ENCODE assay signal across 28 cellular contexts in the genomic region with DNA sequence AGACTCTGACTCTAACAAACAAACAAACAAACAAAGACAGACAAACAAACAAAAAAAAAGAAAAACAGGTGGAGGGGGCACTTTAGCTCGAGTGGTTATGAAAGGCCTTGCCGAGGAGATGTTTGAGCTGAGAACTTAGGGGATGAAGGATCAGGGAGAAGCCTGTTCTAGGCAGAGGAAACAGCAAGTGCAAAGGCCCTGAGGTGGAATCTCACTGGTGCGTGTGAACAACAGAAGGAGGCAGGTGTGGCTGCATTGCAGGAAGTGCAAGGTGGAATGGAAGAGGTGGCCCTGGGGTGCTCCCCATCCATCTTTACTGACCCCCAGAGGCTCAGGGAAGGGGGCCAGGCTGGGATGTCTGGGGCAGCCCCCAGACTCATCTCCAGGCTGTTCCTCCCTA. TPM values are rescaled to one million over a fixed set of nuclear protein-coding genes. Genes with fewer than 3 reads are reported as not detected.
DNase-seq lines count a peak whose midpoint lies in the region; ATAC-seq, FAIRE-seq and TF ChIP-seq lines count a peak whose summit lies in the region.
"Had no signal": no experiment of that assay in that cellular context is flagged by ENCODE, and none has a peak within 500 bp of the region (broad histone marks: within the 10 kb centered on the region; RNA-seq: fewer than 3 reads in every experiment).

No MANE protein-coding gene starts in this region.

- H4K5ac ChIP-seq in mesendoderm (ENCODE audit: low read length): no peak overlapping the region

- no peak for TF ChIP-seq RAD21 in A549 (conservative IDR thresholded peaks at IDR 0.05 in 1 of 2, IDR thresholded peaks at IDR 0.05 in 1 of 2)

- no peaks in the 10 kb centered on the region for H3K36me3 Mint-ChIP-seq in T-helper 2 cell treated with Interferon-gamma antibody and Interleukin-4, amounts not matched to agents 5 μg/mL and 100 μg/mL, for 36 hours (ENCODE audit: low read depth)
- peaks cover 8% of the 10 kb centered on the region for H3K36me3 Mint-ChIP-seq in effector memory CD8-positive, alpha-beta T cell (ENCODE audit: insufficient read depth)
- H3K36me3 Mint-ChIP-seq: brain had no signal

- no peak for TF ChIP-seq EP300 in A549 (IDR thresholded peaks at IDR 0.05)

- no peak overlapping the region for H3K27ac ChIP-seq in A549
- H3K27ac ChIP-seq in HEK293 (ENCODE audit: extremely low read depth, low read depth, low read length): no peak overlapping the region
- H3K27ac ChIP-seq in mesendoderm (ENCODE audit: low read depth, low read length): no peak overlapping the region
- H3K27ac ChIP-seq: esophagus muscularis mucosa, left lung had no signal

- POLR2A ChIA-PET in A549 (lab: Yijun Ruan, JAX) (interaction anchor here (1.0 kb wide), 1 partner anchor 132 kb away, joined by 3 read pairs; the partner anchor contains the start of gene AKAP8L), HEK293 (lab: Yijun Ruan, JAX) (interaction anchor here (1.5 to 1.9 kb wide), 2 partner anchors 117 to 129 kb away, joined by 4 to 5 read pairs; no protein-coding TSS in a partner anchor)

- CTCF ChIA-PET in A549 (lab: Yijun Ruan, JAX): interaction anchor here (0.6 to 2.1 kb wide), 4 partner anchors 73 to 165 kb away, joined by 3 to 15 read pairs (median 3); partner anchors contain the start of gene AKAP8L
- CTCF ChIA-PET in HEK293 (lab: Yijun Ruan, JAX): interaction anchor here (0.6 to 3.7 kb wide), 5 partner anchors 96 to 1165 kb away, joined by 3 to 14 read pairs (median 3); partner anchors contain the start of gene AKAP8L

- no peak overlapping the region for H3K4ac ChIP-seq in mesendoderm (ENCODE audit: low read depth, low read length)

- H3K4me1 ChIP-seq in A549: 0 out of 3 replicates have a peak, but pooled peaks cover 4% of the 10 kb centered on the region
- peaks cover 6% of the 10 kb centered on the region; the same call in 1 of the 2 replicates for H3K4me1 ChIP-seq in HEK293 (ENCODE audit: control insufficient read depth, insufficient read depth, low read length)
- H3K4me1 ChIP-seq in mesendoderm (ENCODE audit: control insufficient read depth, low read depth, low read length): no peaks in the 10 kb centered on the region

- no peak overlapping the region for H3K4me3 ChIP-seq in A549
- H3K4me3 ChIP-seq in HEK293 (ENCODE audit: low read depth, low read length): no peak overlapping the region
- H3K4me3 ChIP-seq in mesendoderm (ENCODE audit: low read length): no peak overlapping the region

- TF ChIP-seq CTCF in A549 (IDR thresholded peaks at IDR 0.05) (no peak), HEK293 (tag by site-specific recombination; IDR thresholded peaks at IDR 0.05) (no peak)

- H3K9ac ChIP-seq in mesendoderm (ENCODE audit: low read length): no peak overlapping the region

- no peak overlapping the region for H2BK120ac ChIP-seq in mesendoderm (ENCODE audit: low read depth, low read length)

- no peaks in the 10 kb centered on the region for H3K27me3 ChIP-seq in mesendoderm (ENCODE audit: insufficient read depth, low read length, poor library complexity)

- peaks cover 3% of the 10 kb centered on the region for H3K27me3 Mint-ChIP-seq in T-helper 2 cell treated with Interferon-gamma antibody and Interleukin-4, amounts not matched to agents 5 μg/mL and 100 μg/mL, for 36 hours (ENCODE audit: low read depth)
- H3K27me3 Mint-ChIP-seq in effector memory CD8-positive, alpha-beta T cell: no peaks in the 10 kb centered on the region
- H3K27me3 Mint-ChIP-seq: activated CD8-positive, alpha-beta T cell treated with anti-CD3 and anti-CD28 coated beads for 36 hours had no signal

- H3K56ac ChIP-seq in mesendoderm (ENCODE audit: low read length): no peak overlapping the region

- ATAC-seq in A549: no peak
- no peak for ATAC-seq in effector memory CD8-positive, alpha-beta T cell (replicated peaks)
- ATAC-seq: activated CD8-positive, alpha-beta T cell treated with anti-CD3 and anti-CD28 coated beads for 36 hours; left lung; right cardiac atrium had no signal

- no peak overlapping the region for H3K18ac ChIP-seq in mesendoderm (ENCODE audit: low read length)

- 40% methylated on average over 3 of the region's 3 CpGs for WGBS in A549 (ENCODE audit: missing lambda C conversion rate)
- WGBS in mesendoderm (ENCODE audit: extremely low coverage, insufficient coverage, low lambda C conversion rate): no CpG with 5 or more reads among the region's 3 CpGs

- no peak for FAIRE-seq in A549 (lab: Jason Lieb, UNC)
- FAIRE-seq: endometrium, GM18507, urothelium cell line had no signal

- no peak overlapping the region for H2BK15ac ChIP-seq in mesendoderm (replicated peaks; ENCODE audit: low read depth)

- no peak overlapping the region for H4K8ac ChIP-seq in mesendoderm (ENCODE audit: low read depth, low read length)

- H3K36me3 ChIP-seq in HEK293 (ENCODE audit: control insufficient read depth in 2 of 2, insufficient read depth in 1 of 2, low read length in 2 of 2) (no peaks in the 10 kb centered on the region), mesendoderm (ENCODE audit: control insufficient read depth, insufficient read depth, low read length) (no peaks in the 10 kb centered on the region)
- H3K36me3 ChIP-seq: esophagus muscularis mucosa, left lung, stomach had no signal

- H3K9me3 ChIP-seq in A549 (no peaks in the 10 kb centered on the region), HEK293 (ENCODE audit: control insufficient read depth, insufficient read depth, low read depth, low read length) (no peaks in the 10 kb centered on the region)
- H3K9me3 ChIP-seq: esophagus muscularis mucosa, left lung, stomach had no signal

- H3K23ac ChIP-seq in mesendoderm (ENCODE audit: low read length): no peak overlapping the region

- no peak overlapping the region for H2AK5ac ChIP-seq in mesendoderm (ENCODE audit: low read length)

- no peak overlapping the region for H2BK5ac ChIP-seq in mesendoderm (ENCODE audit: low read length)

- H3K4me2 ChIP-seq in A549 (peak overlapping the region; percentile 81), mesendoderm (ENCODE audit: low read length) (no peak overlapping the region)

- H3K9me3 Mint-ChIP-seq in T-helper 2 cell treated with Interferon-gamma antibody and Interleukin-4, amounts not matched to agents 5 μg/mL and 100 μg/mL, for 36 hours: no peaks in the 10 kb centered on the region
- H3K9me3 Mint-ChIP-seq in effector memory CD8-positive, alpha-beta T cell: no peaks in the 10 kb centered on the region
- H3K9me3 Mint-ChIP-seq: activated CD8-positive, alpha-beta T cell treated with anti-CD3 and anti-CD28 coated beads for 36 hours had no signal

- DNase-seq in T-helper 2 cell treated with Interferon-gamma antibody and Interleukin-4, amounts not matched to agents 5 μg/mL and 100 μg/mL, for 36 hours (ENCODE audit: low spot score): no peak
- DNase-seq in T-helper 2 cell (no peak), A549 (ENCODE audit: low read depth in 1 of 2, low spot score in 1 of 2) (no peak), NCI-H1417 treated with DMSO at 0.1 percent for 48 hours (lab: John Stamatoyannopoulos, UW) (no peak), mesendoderm (no peak), NCI-H2196 treated with DMSO at 0.1 percent for 48 hours (lab: John Stamatoyannopoulos, UW; ENCODE audit: unreplicated experiment) (no peak)
- no peak for DNase-seq in effector memory CD8-positive, alpha-beta T cell
- DNase-seq: 8988T; activated CD4-positive, CD25-positive, alpha-beta regulatory T cell; activated effector memory CD4-positive, alpha-beta T cell treated with anti-CD3 and anti-CD28 coated beads, Interleukin-2, amount 50 U/mL, for 16 hours; amniotic stem cell; H7; islet precursor cell; left lung; mesenchymal stem cell; MV-4-11; NCI-H82; right cardiac atrium; stimulated activated CD4-positive, alpha-beta T cell treated with anti-CD3 and anti-CD28 coated beads, Interleukin-1b, Interleukin-23, amount 100 ng/mL, for 48 hours; stomach; SW 1271 had no signal

- no peaks in the 10 kb centered on the region for H3K79me1 ChIP-seq in mesendoderm (ENCODE audit: low read length)

- peaks cover 8% of the 10 kb centered on the region for H3K4me1 Mint-ChIP-seq in T-helper 2 cell treated with Interferon-gamma antibody and Interleukin-4, amounts not matched to agents 5 μg/mL and 100 μg/mL, for 36 hours (ENCODE audit: low read depth)
- H3K4me1 Mint-ChIP-seq in effector memory CD8-positive, alpha-beta T cell (ENCODE audit: low read depth in 2 of 2): peaks cover 12 to 15% of the 10 kb centered on the region in 2 donors
- H3K4me1 Mint-ChIP-seq: brain had no signal

- no peaks in the 10 kb centered on the region for H3K79me2 ChIP-seq in mesendoderm (ENCODE audit: control insufficient read depth, insufficient read depth, low read length)

- no peak for TF ChIP-seq POLR2A in A549 (IDR thresholded peaks at IDR 0.05; ENCODE audit: low read length)

- H3K27ac Mint-ChIP-seq in T-helper 2 cell treated with Interferon-gamma antibody and Interleukin-4, amounts not matched to agents 5 μg/mL and 100 μg/mL, for 36 hours: peak overlapping the region; percentile 20
- peak overlapping the region; percentile 71 to 72 for H3K27ac Mint-ChIP-seq in effector memory CD8-positive, alpha-beta T cell
- H3K27ac Mint-ChIP-seq: brain had no signal

- peak overlapping the region; percentile 81 for H3K4me3 Mint-ChIP-seq in T-helper 2 cell treated with Interferon-gamma antibody and Interleukin-4, amounts not matched to agents 5 μg/mL and 100 μg/mL, for 36 hours
- H3K4me3 Mint-ChIP-seq in effector memory CD8-positive, alpha-beta T cell: peak overlapping the region; percentile 85 to 86
- H3K4me3 Mint-ChIP-seq: brain had no signal

TF ChIP-seq in A549, 52 proteins besides CTCF, POLR2A, EP300 and RAD21 (continues in another document):
- TF ChIP-seq CEBPB (IDR thresholded peaks at IDR 0.05): no peak

TF ChIP-seq in HEK293, 187 proteins besides CTCF, POLR2A, EP300 and RAD21:
- TF ChIP-seq ZNF211 (tag by site-specific recombination; IDR thresholded peaks at IDR 0.05; ENCODE audit: low read depth) (no peak), ZNF623 (tag by site-specific recombination; IDR thresholded peaks at IDR 0.05) (peak; percentile 93)

RNA-seq across cellular contexts. Expression of gene CYP4F22, which starts 41.9 kb away (rescaled TPM):
- polyA plus RNA-seq in A549 (2011; rRNA removed): not detected in 2 replicates
- polyA plus RNA-seq in A549 (2012; cell fraction: cytosol; rRNA removed): 0.03 and 0.05 TPM in 2 replicates
- 0.05 and 0.11 TPM in 2 replicates for polyA plus RNA-seq in A549 (2012; cell fraction: nucleus; rRNA removed)
- 0.05 TPM in 1 of 3 replicates, not detected in the others for polyA plus RNA-seq in A549 (2017; fragmentation: RNase III; extraction: RNeasy Plus Mini Kit Qiagen cat#74134 plus additional on column Dnase treatment)
- polyA minus RNA-seq in A549 (2011; rRNA and poly(A)+ RNA removed): 0.08 TPM in 1 of 2 replicates, not detected in the other
- 0.10 TPM for polyA plus RNA-seq in mesendoderm (2013, experiment 1 of 2)
- 0.11 TPM for polyA plus RNA-seq in mesendoderm (2013, experiment 2 of 2)
- polyA plus RNA-seq: right cardiac atrium had no signal
